In genomic region chr11:110289472-110289871, GRCh38 we compare ENCODE assay signal across 30 cellular contexts.
"Had no signal": no experiment of that assay in that cellular context is flagged by ENCODE, and none has a peak within 500 bp of the region (broad histone marks: within the 10 kb centered on the region; RNA-seq: fewer than 3 reads in every experiment).

No MANE protein-coding gene starts in this region.

- DNase-seq: activated CD4-positive, alpha-beta T cell treated with anti-CD3 and anti-CD28 coated beads for 36 hours; activated CD4-positive, alpha-beta T cell treated with anti-CD3 and anti-CD28 coated beads, Interleukin-2, amount 50 U/mL, for 4 hours; activated CD4-positive, CD25-positive, alpha-beta regulatory T cell; activated CD8-positive, alpha-beta memory T cell treated with anti-CD3 and anti-CD28 coated beads for 24 hours; activated gamma-delta T cell; activated naive CD4-positive, alpha-beta T cell treated with anti-CD3 and anti-CD28 coated beads, Interleukin-2, amount 10 ng/mL, durations not matched to agents 7 days and 5 days; activated naive CD8-positive, alpha-beta T cell treated with anti-CD3 and anti-CD28 coated beads, Interleukin-2, amount 10 ng/mL, durations not matched to agents 7 days and 5 days; activated T-cell treated with anti-CD3 and anti-CD28 coated beads, Interleukin-2, amount 50 U/mL, for 1 hour; amniotic stem cell; central memory CD4-positive, alpha-beta T cell; effector CD8-positive, alpha-beta T cell; erythroblast; kidney; left colon; mammary epithelial cell; naive B cell; nephron progenitor cell; nucleus accumbens; stimulated activated CD4-positive, alpha-beta T cell treated with anti-CD3 and anti-CD28 coated beads, Interleukin-15, amount 100 ng/mL, for 24 hours; stimulated activated CD4-positive, alpha-beta T cell treated with anti-CD3 and anti-CD28 coated beads, Interleukin-2, amount 100 ng/mL, for 24 hours; stimulated activated naive CD4-positive, alpha-beta T cell; T-cell; tibial artery had no signal

- H3K36me3 Mint-ChIP-seq: T-cell had no signal

- H3K4me3 ChIP-seq: breast epithelium, gastroesophageal sphincter, hepatocyte, right atrium auricular region, suprapubic skin, tibial artery had no signal

- H3K9me3 ChIP-seq: breast epithelium, gastroesophageal sphincter, right atrium auricular region, suprapubic skin, tibial artery had no signal

- H3K27ac ChIP-seq: breast epithelium, gastroesophageal sphincter, hepatocyte, right atrium auricular region, suprapubic skin, tibial artery had no signal

- H3K27me3 Mint-ChIP-seq: activated CD4-positive, alpha-beta T cell treated with anti-CD3 and anti-CD28 coated beads for 36 hours; activated naive CD4-positive, alpha-beta T cell treated with anti-CD3 and anti-CD28 coated beads, Interleukin-2, amount 10 ng/mL, durations not matched to agents 7 days and 5 days; activated naive CD8-positive, alpha-beta T cell treated with anti-CD3 and anti-CD28 coated beads, Interleukin-2, amount 10 ng/mL, durations not matched to agents 7 days and 5 days; T-cell had no signal

- H2AFZ ChIP-seq: hepatocyte had no signal

- H3K9me3 Mint-ChIP-seq: activated naive CD4-positive, alpha-beta T cell treated with anti-CD3 and anti-CD28 coated beads, Interleukin-2, amount 10 ng/mL, durations not matched to agents 7 days and 5 days; activated naive CD8-positive, alpha-beta T cell treated with anti-CD3 and anti-CD28 coated beads, Interleukin-2, amount 10 ng/mL, durations not matched to agents 7 days and 5 days; activated T-helper 1 cell treated with anti-CD3 and anti-CD28 coated beads, Interleukin-12 subunit alpha, Interleukin-12 subunit beta, Interleukin-2, Interleukin-4 antibody, amounts not matched to agents 30 ng/mL and 10 ng/mL and 1 ng/mL, durations not matched to agents 14 hours and 24 hours and 36 hours; T-cell; T-helper 2 cell treated with Interferon-gamma antibody and Interleukin-4, amounts not matched to agents 5 μg/mL and 100 μg/mL, for 36 hours had no signal

- H3K4me3 Mint-ChIP-seq: activated CD4-positive, alpha-beta T cell treated with anti-CD3 and anti-CD28 coated beads for 36 hours; activated naive CD4-positive, alpha-beta T cell treated with anti-CD3 and anti-CD28 coated beads, Interleukin-2, amount 10 ng/mL, durations not matched to agents 7 days and 5 days; activated naive CD8-positive, alpha-beta T cell treated with anti-CD3 and anti-CD28 coated beads, Interleukin-2, amount 10 ng/mL, durations not matched to agents 7 days and 5 days; activated T-helper 1 cell treated with anti-CD3 and anti-CD28 coated beads, Interleukin-12 subunit alpha, Interleukin-12 subunit beta, Interleukin-2, Interleukin-4 antibody, amounts not matched to agents 30 ng/mL and 10 ng/mL and 1 ng/mL, durations not matched to agents 14 hours and 24 hours and 36 hours; naive B cell; nephron progenitor cell; T-cell; T-helper 2 cell treated with Interferon-gamma antibody and Interleukin-4, amounts not matched to agents 5 μg/mL and 100 μg/mL, for 36 hours had no signal

- H3K36me3 ChIP-seq: breast epithelium, gastroesophageal sphincter, right atrium auricular region, suprapubic skin, tibial artery had no signal

- H3K27ac Mint-ChIP-seq: activated CD4-positive, alpha-beta T cell treated with anti-CD3 and anti-CD28 coated beads for 36 hours; activated naive CD4-positive, alpha-beta T cell treated with anti-CD3 and anti-CD28 coated beads, Interleukin-2, amount 10 ng/mL, durations not matched to agents 7 days and 5 days; activated naive CD8-positive, alpha-beta T cell treated with anti-CD3 and anti-CD28 coated beads, Interleukin-2, amount 10 ng/mL, durations not matched to agents 7 days and 5 days; activated T-helper 1 cell treated with anti-CD3 and anti-CD28 coated beads, Interleukin-12 subunit alpha, Interleukin-12 subunit beta, Interleukin-2, Interleukin-4 antibody, amounts not matched to agents 30 ng/mL and 10 ng/mL and 1 ng/mL, durations not matched to agents 14 hours and 24 hours and 36 hours; nephron progenitor cell; T-cell; T-helper 2 cell treated with Interferon-gamma antibody and Interleukin-4, amounts not matched to agents 5 μg/mL and 100 μg/mL, for 36 hours had no signal

- H3K4me2 ChIP-seq: hepatocyte had no signal

- H3K27me3 ChIP-seq: breast epithelium, gastroesophageal sphincter, hepatocyte, right atrium auricular region, suprapubic skin, tibial artery had no signal

- ATAC-seq: activated CD4-positive, alpha-beta T cell treated with anti-CD3 and anti-CD28 coated beads for 36 hours; gastroesophageal sphincter; left colon; T-cell had no signal
